ENCODE assay signal across 10 cellular contexts in genomic region chr6:17829905-17830304, GRCh38.
"Had no signal": no experiment of that assay in that cellular context is flagged by ENCODE, and none has a peak within 500 bp of the region (broad histone marks: within the 10 kb centered on the region; RNA-seq: fewer than 3 reads in every experiment).

No MANE protein-coding gene starts in this region.

- H3K9ac ChIP-seq: KMS-11 had no signal

- H3K4me1 Mint-ChIP-seq: GM23338, H9 had no signal

- DNase-seq: H9, HCEC 1CT, IMR-90, Karpas-422, KBM-7 had no signal

- ATAC-seq: GM23338 had no signal

- H3K27ac ChIP-seq: KMS-11 had no signal

- FAIRE-seq: H1, H54, HTR-8/SVneo had no signal

- H2AFZ ChIP-seq: GM23338 had no signal

- H3K27ac Mint-ChIP-seq: GM23338 had no signal

- H3K4me3 ChIP-seq: GM23338 had no signal

- H3K4me2 ChIP-seq: GM23338, KMS-11 had no signal

- H3K9me3 Mint-ChIP-seq: GM23338, H9 had no signal

- H3K4me3 Mint-ChIP-seq: GM23338, H9 had no signal
